19 cellular contexts compared by ENCODE assay signal in the genomic region with DNA sequence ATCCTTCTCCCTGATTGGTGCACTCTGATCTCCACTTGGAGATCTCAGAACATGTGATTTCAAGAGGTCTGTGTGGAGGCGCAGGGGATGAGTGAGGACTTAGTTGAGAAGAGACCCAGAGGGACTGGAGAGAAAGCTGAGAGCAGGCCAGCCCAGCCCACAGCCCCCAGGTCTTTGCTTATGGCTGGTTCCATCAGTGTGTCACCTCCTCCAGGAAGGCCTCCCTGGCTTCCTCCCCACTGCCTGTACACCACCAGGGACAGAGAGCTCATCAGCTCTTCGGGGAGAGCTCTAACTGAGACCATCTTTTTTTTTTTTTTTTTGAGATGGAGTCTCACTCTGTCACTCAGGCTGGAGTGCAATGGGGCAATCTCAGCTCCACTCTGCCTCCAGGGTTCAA. TPM values are rescaled to one million over a fixed set of nuclear protein-coding genes. Genes with fewer than 3 reads are reported as not detected.
"Had no signal": no experiment of that assay in that cellular context is flagged by ENCODE, and none has a peak within 500 bp of the region (broad histone marks: within the 10 kb centered on the region; RNA-seq: fewer than 3 reads in every experiment).

No MANE protein-coding gene starts in this region.

- H3K27ac Mint-ChIP-seq: nephron had no signal

- H3K4me3 ChIP-seq: mucosa of descending colon, prostate gland, testis, upper lobe of left lung had no signal

- H3K4me1 ChIP-seq: prostate gland had no signal

- H3K9me3 ChIP-seq: esophagus squamous epithelium, mucosa of descending colon, prostate gland, stomach, testis, upper lobe of left lung had no signal

- DNase-seq: activated CD4-positive, alpha-beta T cell treated with anti-CD3 and anti-CD28 coated beads for 48 hours; activated CD8-positive, alpha-beta memory T cell treated with anti-CD3 and anti-CD28 coated beads for 24 hours; activated naive CD4-positive, alpha-beta T cell; esophagus squamous epithelium; hippocampal formation; mucosa of descending colon; right cardiac atrium; small intestine; stimulated activated CD4-positive, alpha-beta T cell treated with anti-CD3 and anti-CD28 coated beads, Interleukin-4, amount 100 ng/mL, for 24 hours; stomach; testis; upper lobe of left lung; WERI-Rb-1 had no signal

- FAIRE-seq: astrocyte, keratinocyte, small intestine had no signal

- H3K4me3 Mint-ChIP-seq: nephron; T-helper 1 cell treated with Interleukin-12 subunit alpha and Interleukin-12 subunit beta and Interleukin-4 antibody, amounts not matched to agents 30 μg/mL and 1 μg/mL, for 36 hours had no signal

- H3K27me3 ChIP-seq: esophagus squamous epithelium, stomach, testis, upper lobe of left lung had no signal

- H3K27ac ChIP-seq: prostate gland, testis, upper lobe of left lung, WERI-Rb-1 had no signal

- ATAC-seq: mucosa of descending colon, right cardiac atrium had no signal

- H3K36me3 ChIP-seq: esophagus squamous epithelium, prostate gland, stomach, upper lobe of left lung, WERI-Rb-1 had no signal

- H3K9me3 Mint-ChIP-seq: nephron; T-helper 1 cell treated with Interleukin-12 subunit alpha and Interleukin-12 subunit beta and Interleukin-4 antibody, amounts not matched to agents 30 μg/mL and 1 μg/mL, for 36 hours had no signal

RNA-seq across cellular contexts. Expression of a gene that starts 3.4 kb away (rescaled TPM):
- total RNA-seq: astrocyte, glomerular endothelial cell had no signal
- polyA plus RNA-seq: keratinocyte had no signal
